ENCODE assay signal across 30 cellular contexts in genomic region chr10:29200280-29200679, GRCh38.
A peak's percentile ranks its signal among the peaks of the same experiment; 100 is the strongest.
DNase-seq lines count a peak whose midpoint lies in the region; ATAC-seq, FAIRE-seq and TF ChIP-seq lines count a peak whose summit lies in the region.
"Had no signal": no experiment of that assay in that cellular context is flagged by ENCODE, and none has a peak within 500 bp of the region (broad histone marks: within the 10 kb centered on the region; RNA-seq: fewer than 3 reads in every experiment).

No MANE protein-coding gene starts in this region.

- in situ Hi-C loops in HepG2 (cut with HindIII; ENCODE audit: extremely low pct_ligation_motif_present, low pct_unique_long_range_greater_than_20kb) = no loop called here

- no peak for TF ChIP-seq RAD21 in HepG2 (CRISPR knock-in tag; IDR thresholded peaks at IDR 0.05)

- H3K4me1 ChIP-seq in HepG2 (ENCODE audit: insufficient read depth, low read length) (no peaks in the 10 kb centered on the region; the same call in 1 of the 2 replicates), right lobe of liver (no peaks in the 10 kb centered on the region), SJSA1 (replicated peaks) (peaks cover 31% of the 10 kb centered on the region)
- H3K4me1 ChIP-seq: ascending aorta, gastrocnemius medialis had no signal

- H3K79me2 ChIP-seq in HepG2 (ENCODE audit: insufficient read depth, low read length) = no peaks in the 10 kb centered on the region

- BruUV-seq in HepG2 (replicated peaks; lab: Mats Ljungman, UMichigan) = no TSS peak

- H3K9me3 ChIP-seq in HepG2 (ENCODE audit: low read length) (no peaks in the 10 kb centered on the region), right lobe of liver (no peaks in the 10 kb centered on the region), SJSA1 (replicated peaks) (no peaks in the 10 kb centered on the region)
- H3K9me3 ChIP-seq: ascending aorta, BLaER1, gastrocnemius medialis had no signal

- POLR2A ChIA-PET in HepG2 (lab: Yijun Ruan, JAX) (no interaction called here), WTC11 (lab: Charles Lee) (no interaction called here)

- CTCF ChIA-PET in HepG2 (lab: Yijun Ruan, JAX; ENCODE audit: low intra/inter-chr PET ratio, low total read pairs) = no interaction called here
- CTCF ChIA-PET in WTC11 (lab: Charles Lee) = no interaction called here

- TF ChIP-seq CTCF in HepG2 (CRISPR knock-in tag; IDR thresholded peaks at IDR 0.05) (no peak), right lobe of liver (IDR thresholded peaks at IDR 0.05) (no peak), fibroblast of villous mesenchyme (IDR thresholded peaks at IDR 0.05; ENCODE audit: insufficient read depth, low read depth, low read length) (no peak), WTC11 (IDR thresholded peaks at IDR 0.05) (no peak)

- no peak for FAIRE-seq in HepG2 (lab: Jason Lieb, UNC)
- FAIRE-seq: D721Med, GM18507, kidney had no signal

- peaks cover 3% of the 10 kb centered on the region for H3K36me3 Mint-ChIP-seq in WTC11
- H3K36me3 Mint-ChIP-seq: activated CD8-positive, alpha-beta memory T cell treated with anti-CD3 and anti-CD28 coated beads, Interleukin-2, amount 10 ng/mL, durations not matched to agents 7 days and 5 days; activated naive CD4-positive, alpha-beta T cell treated with anti-CD3 and anti-CD28 coated beads, Interleukin-2, amount 50 U/mL, for 72 hours; naive B cell had no signal

- H3K27me3 Mint-ChIP-seq in WTC11 (ENCODE audit: low read depth) = no peaks in the 10 kb centered on the region; the same call in 1 of the 2 replicates
- H3K27me3 Mint-ChIP-seq: activated CD8-positive, alpha-beta memory T cell treated with anti-CD3 and anti-CD28 coated beads, Interleukin-2, amount 10 ng/mL, durations not matched to agents 7 days and 5 days had no signal

- 0 out of 5 replicates have a peak, but pooled peaks cover 0 to 4% of the 10 kb centered on the region in 2 experiments for H3K27me3 ChIP-seq in HepG2 (ENCODE audit: control insufficient read depth in 1 of 2, insufficient read depth in 2 of 2, low read length in 2 of 2)
- no peaks in the 10 kb centered on the region for H3K27me3 ChIP-seq in right lobe of liver
- no peaks in the 10 kb centered on the region for H3K27me3 ChIP-seq in SJSA1 (replicated peaks)
- H3K27me3 ChIP-seq: ascending aorta, BLaER1, gastrocnemius medialis, tibial nerve had no signal

- peaks cover 31% of the 10 kb centered on the region for H3K4me1 Mint-ChIP-seq in WTC11
- H3K4me1 Mint-ChIP-seq: activated CD8-positive, alpha-beta memory T cell treated with anti-CD3 and anti-CD28 coated beads, Interleukin-2, amount 10 ng/mL, durations not matched to agents 7 days and 5 days; naive B cell had no signal

- H4K20me1 ChIP-seq in HepG2 (ENCODE audit: insufficient read depth, low read length) = no peaks in the 10 kb centered on the region
- H4K20me1 ChIP-seq: BLaER1 had no signal

- H3K4me2 ChIP-seq in HepG2 (ENCODE audit: low read depth, low read length) = peak overlapping the region; percentile 33; the same call in 1 of the 2 replicates
- H3K4me2 ChIP-seq: BLaER1 had no signal

- no peak overlapping the region for H3K9ac ChIP-seq in HepG2 (ENCODE audit: insufficient read depth, low read depth, low read length)
- H3K9ac ChIP-seq: BLaER1 had no signal

- H3K9me3 Mint-ChIP-seq in WTC11 = peaks cover 6% of the 10 kb centered on the region
- H3K9me3 Mint-ChIP-seq: activated naive CD4-positive, alpha-beta T cell treated with anti-CD3 and anti-CD28 coated beads, Interleukin-2, amount 50 U/mL, for 72 hours; activated T-helper 1 cell treated with anti-CD3 and anti-CD28 coated beads, Interleukin-12 subunit alpha, Interleukin-12 subunit beta, Interleukin-2, Interleukin-4 antibody, amounts not matched to agents 30 ng/mL and 10 ng/mL and 1 ng/mL, durations not matched to agents 14 hours and 24 hours and 36 hours had no signal

- H3K27ac ChIP-seq in HepG2 (ENCODE audit: extremely low read length, insufficient read depth, low read length) = no peak overlapping the region
- no peak overlapping the region for H3K27ac ChIP-seq in right lobe of liver
- H3K27ac ChIP-seq in SJSA1 = no peak overlapping the region; the same call in 1 of the 2 replicates
- H3K27ac ChIP-seq: ascending aorta, BLaER1, gastrocnemius medialis, tibial nerve had no signal

- H3K27ac Mint-ChIP-seq in WTC11 = no peak overlapping the region
- H3K27ac Mint-ChIP-seq: activated CD8-positive, alpha-beta memory T cell treated with anti-CD3 and anti-CD28 coated beads, Interleukin-2, amount 10 ng/mL, durations not matched to agents 7 days and 5 days; activated naive CD4-positive, alpha-beta T cell treated with anti-CD3 and anti-CD28 coated beads, Interleukin-2, amount 50 U/mL, for 72 hours; activated T-helper 1 cell treated with anti-CD3 and anti-CD28 coated beads, Interleukin-12 subunit alpha, Interleukin-12 subunit beta, Interleukin-2, Interleukin-4 antibody, amounts not matched to agents 30 ng/mL and 10 ng/mL and 1 ng/mL, durations not matched to agents 14 hours and 24 hours and 36 hours; naive B cell had no signal

- no peak for TF ChIP-seq EP300 in HepG2 (IDR thresholded peaks at IDR 0.05; ENCODE audit: low read depth in 2 of 2, low read length in 2 of 2)
- TF ChIP-seq EP300 in HepG2 (CRISPR knock-in tag; IDR thresholded peaks at IDR 0.05; ENCODE audit: borderline replicate concordance) = no peak

- no peak overlapping the region for H3K4me3 Mint-ChIP-seq in WTC11
- H3K4me3 Mint-ChIP-seq: activated CD8-positive, alpha-beta memory T cell treated with anti-CD3 and anti-CD28 coated beads, Interleukin-2, amount 10 ng/mL, durations not matched to agents 7 days and 5 days; activated T-helper 1 cell treated with anti-CD3 and anti-CD28 coated beads, Interleukin-12 subunit alpha, Interleukin-12 subunit beta, Interleukin-2, Interleukin-4 antibody, amounts not matched to agents 30 ng/mL and 10 ng/mL and 1 ng/mL, durations not matched to agents 14 hours and 24 hours and 36 hours; naive B cell had no signal

- TF ChIP-seq POLR2A in HepG2 (IDR thresholded peaks at IDR 0.05; ENCODE audit: insufficient read depth in 1 of 2, low read depth in 2 of 2, low read length in 2 of 2) (no peak), right lobe of liver (IDR thresholded peaks at IDR 0.05) (no peak)

- no peaks in the 10 kb centered on the region for H3K36me3 ChIP-seq in HepG2 (replicated peaks in 1 of 2; ENCODE audit: control insufficient read depth in 1 of 2, insufficient read depth in 2 of 2, low read length in 2 of 2)
- H3K36me3 ChIP-seq in right lobe of liver = no peaks in the 10 kb centered on the region
- no peaks in the 10 kb centered on the region for H3K36me3 ChIP-seq in SJSA1
- H3K36me3 ChIP-seq: ascending aorta, BLaER1, gastrocnemius medialis, spleen, tibial nerve had no signal

- ATAC-seq in HepG2 (no peak), right lobe of liver (no peak), WTC11 (no peak)
- ATAC-seq: activated CD8-positive, alpha-beta memory T cell treated with anti-CD3 and anti-CD28 coated beads, Interleukin-2, amount 10 ng/mL, durations not matched to agents 7 days and 5 days; activated naive CD4-positive, alpha-beta T cell treated with anti-CD3 and anti-CD28 coated beads, Interleukin-2, amount 50 U/mL, for 72 hours; gastrocnemius medialis; stimulated activated naive CD8-positive, alpha-beta T cell treated with anti-CD3 and anti-CD28 coated beads, Interleukin-15, Interleukin-2, amounts not matched to agents 100 U/mL and 50 U/mL, for 24 hours had no signal

- no peak overlapping the region for H2AFZ ChIP-seq in HepG2 (ENCODE audit: low read length)

- DNase-seq in HepG2 (ENCODE audit: low spot score) = no peak
- no peak for DNase-seq in right lobe of liver
- peak in 1 of 2 experiments; percentile 47 for DNase-seq in SJSA1 (ENCODE audit: low read depth in 1 of 2, low spot score in 2 of 2)
- peak; percentile 39 for DNase-seq in fibroblast of villous mesenchyme (ENCODE audit: low read depth)
- no peak for DNase-seq in D341Med (ENCODE audit: low spot score)
- DNase-seq in AG20443 (ENCODE audit: low spot score) = no peak
- DNase-seq in cortex of kidney (lab: John Stamatoyannopoulos, UW) = no peak
- DNase-seq in WTC11 (ENCODE audit: low spot score) = no peak
- DNase-seq: 8988T; activated CD4-positive, alpha-beta T cell treated with anti-CD3 and anti-CD28 coated beads for 4 hours; activated CD8-positive, alpha-beta memory T cell treated with anti-CD3 and anti-CD28 coated beads, Interleukin-2, amount 10 ng/mL, durations not matched to agents 7 days and 5 days; gastrocnemius medialis; kidney; naive B cell; NCI-H187; NCI-H748 treated with DMSO at 0.1 percent for 48 hours; retina; SHP77 treated with DMSO at 0.1 percent for 48 hours; spleen; stimulated activated CD4-positive, alpha-beta T cell treated with anti-CD3 and anti-CD28 coated beads, Interleukin-4, amount 100 ng/mL, for 24 hours; stimulated activated naive CD8-positive, alpha-beta T cell treated with anti-CD3 and anti-CD28 coated beads, Interleukin-15, Interleukin-2, amounts not matched to agents 100 U/mL and 50 U/mL, for 24 hours; T-helper 1 cell had no signal

- H3K4me3 ChIP-seq in HepG2 (replicated peaks in 1 of 3; ENCODE audit: insufficient read depth in 1 of 3, low read depth in 2 of 3, low read length in 3 of 3) (no peak overlapping the region), right lobe of liver (no peak overlapping the region), SJSA1 (peak overlapping the region; percentile 16), fibroblast of villous mesenchyme (ENCODE audit: low read depth, low read length) (peak overlapping the region; percentile 2)
- H3K4me3 ChIP-seq: ascending aorta, BLaER1, gastrocnemius medialis, lung, spleen, tibial nerve had no signal

- intact Hi-C loops in HepG2 (cut with micrococcal nuclease; ENCODE audit: unreplicated experiment) = no loop called here
- intact Hi-C loops in right lobe of liver (cut with DNase I) = no loop called here

- WGBS in HepG2 (ENCODE audit: low lambda C conversion rate) = 40% methylated on average over 3 of the region's 3 CpGs
- 91% methylated on average over 1 of the region's 3 CpGs for WGBS in right lobe of liver (ENCODE audit: insufficient coverage, low coverage, low lambda C conversion rate, missing lambda C conversion rate)

TF ChIP-seq in WTC11, 78 proteins besides CTCF, POLR2A, EP300 and RAD21 (continues in another document):
- no peak for TF ChIP-seq ZSCAN18 (CRISPR knock-in tag; IDR thresholded peaks at IDR 0.05)
- no peak for TF ChIP-seq RELA (CRISPR knock-in tag; IDR thresholded peaks at IDR 0.05; ENCODE audit: borderline replicate concordance)
- TF ChIP-seq ESRRA (CRISPR knock-in tag; IDR thresholded peaks at IDR 0.05; ENCODE audit: borderline replicate concordance) = no peak

Comparison
In these comparisons a context has a peak if more than half of its experiments do, and no peak if none do; other contexts are left out.
1. H3K4me3 ChIP-seq: peak in SJSA1 (single experiment) and fibroblast of villous mesenchyme (single experiment); none in HepG2 (0 of 3) and right lobe of liver (0 of 3).